ENCODE assay signal across 8 cellular contexts in genomic region chr7:133252506-133252857, GRCh38. TPM values are rescaled to one million over a fixed set of nuclear protein-coding genes. Genes with fewer than 3 reads are reported as not detected.
DNase-seq lines count a peak whose midpoint lies in the region; ATAC-seq and TF ChIP-seq lines count a peak whose summit lies in the region.

No MANE protein-coding gene starts in this region.

- TF ChIP-seq CTCF in activated CD8-positive, alpha-beta T cell treated with anti-CD3 and anti-CD28 coated beads for 36 hours (IDR thresholded peaks at IDR 0.05) = no peak

- no peaks in the 10 kb centered on the region for H3K27me3 ChIP-seq in mononuclear cell (ENCODE audit: insufficient read depth, low read length)

- CTCF ChIA-PET in activated CD8-positive, alpha-beta T cell treated with anti-CD3 and anti-CD28 coated beads for 36 hours (lab: Charles Lee) = interaction anchor here (1.1 to 1.5 kb wide), 2 partner anchors 15 to 491 kb away, joined by 3 to 4 read pairs; no protein-coding TSS in a partner anchor

- peak overlapping the region; percentile 88 for H3K4me3 ChIP-seq in mononuclear cell (ENCODE audit: low read length)

- POLR2A ChIA-PET in activated CD8-positive, alpha-beta T cell treated with anti-CD3 and anti-CD28 coated beads for 36 hours (lab: Charles Lee) = no interaction called here

- intact Hi-C loops in activated CD8-positive, alpha-beta T cell treated with anti-CD3 and anti-CD28 coated beads for 36 hours (cut with micrococcal nuclease) = no loop called here

- peaks cover 5% of the 10 kb centered on the region for H3K36me3 Mint-ChIP-seq in stimulated activated naive CD8-positive, alpha-beta T cell treated with anti-CD3 and anti-CD28 coated beads, Interleukin-15, Interleukin-2, amounts not matched to agents 100 ng/mL and 50 ng/mL, for 24 hours (ENCODE audit: low read depth)
- peaks cover 16% of the 10 kb centered on the region for H3K36me3 Mint-ChIP-seq in activated CD8-positive, alpha-beta T cell treated with anti-CD3 and anti-CD28 coated beads for 36 hours (ENCODE audit: low read depth)

- peaks cover 28% of the 10 kb centered on the region for H3K4me1 ChIP-seq in mononuclear cell (ENCODE audit: insufficient read depth, low read length)

- H3K9me3 Mint-ChIP-seq in stimulated activated naive CD8-positive, alpha-beta T cell treated with anti-CD3 and anti-CD28 coated beads, Interleukin-15, Interleukin-2, amounts not matched to agents 100 ng/mL and 50 ng/mL, for 24 hours = no peaks in the 10 kb centered on the region
- H3K9me3 Mint-ChIP-seq in activated CD8-positive, alpha-beta T cell treated with anti-CD3 and anti-CD28 coated beads for 36 hours = no peaks in the 10 kb centered on the region

- ATAC-seq in stimulated activated naive CD8-positive, alpha-beta T cell treated with anti-CD3 and anti-CD28 coated beads, Interleukin-15, Interleukin-2, amounts not matched to agents 100 U/mL and 50 U/mL, for 24 hours = no peak
- no peak for ATAC-seq in activated CD8-positive, alpha-beta T cell treated with anti-CD3 and anti-CD28 coated beads for 36 hours
- no peak for ATAC-seq in HG02642 (IDR thresholded peaks at IDR 0.05; ENCODE audit: poor library complexity, unreplicated experiment)

- no peak for DNase-seq in stimulated activated naive CD8-positive, alpha-beta T cell treated with anti-CD3 and anti-CD28 coated beads, Interleukin-15, Interleukin-2, amounts not matched to agents 100 U/mL and 50 U/mL, for 24 hours
- no peak for DNase-seq in activated CD8-positive, alpha-beta T cell treated with anti-CD3 and anti-CD28 coated beads for 36 hours
- DNase-seq in NCI-H82 treated with DMSO at 0.1 percent for 48 hours (lab: John Stamatoyannopoulos, UW; ENCODE audit: unreplicated experiment) = no peak
- DNase-seq in stimulated activated CD4-positive, alpha-beta T cell treated with anti-CD3 and anti-CD28 coated beads, Interleukin-4, amount 100 ng/mL, for 4 hours = no peak
- DNase-seq in NCI-H345 treated with DMSO at 0.1 percent for 48 hours (lab: John Stamatoyannopoulos, UW; ENCODE audit: unreplicated experiment) = no peak

- H3K4me3 Mint-ChIP-seq in stimulated activated naive CD8-positive, alpha-beta T cell treated with anti-CD3 and anti-CD28 coated beads, Interleukin-15, Interleukin-2, amounts not matched to agents 100 ng/mL and 50 ng/mL, for 24 hours = peak overlapping the region; percentile 94
- H3K4me3 Mint-ChIP-seq in activated CD8-positive, alpha-beta T cell treated with anti-CD3 and anti-CD28 coated beads for 36 hours = peak overlapping the region; percentile 88

- H3K27ac Mint-ChIP-seq in stimulated activated naive CD8-positive, alpha-beta T cell treated with anti-CD3 and anti-CD28 coated beads, Interleukin-15, Interleukin-2, amounts not matched to agents 100 ng/mL and 50 ng/mL, for 24 hours = peak overlapping the region; percentile 86
- no peak overlapping the region for H3K27ac Mint-ChIP-seq in activated CD8-positive, alpha-beta T cell treated with anti-CD3 and anti-CD28 coated beads for 36 hours

- H3K4me1 Mint-ChIP-seq in stimulated activated naive CD8-positive, alpha-beta T cell treated with anti-CD3 and anti-CD28 coated beads, Interleukin-15, Interleukin-2, amounts not matched to agents 100 ng/mL and 50 ng/mL, for 24 hours (ENCODE audit: low read depth) = peaks cover 38% of the 10 kb centered on the region
- H3K4me1 Mint-ChIP-seq in activated CD8-positive, alpha-beta T cell treated with anti-CD3 and anti-CD28 coated beads for 36 hours (ENCODE audit: low read depth) = peaks cover 27% of the 10 kb centered on the region

- no peaks in the 10 kb centered on the region for H3K27me3 Mint-ChIP-seq in stimulated activated naive CD8-positive, alpha-beta T cell treated with anti-CD3 and anti-CD28 coated beads, Interleukin-15, Interleukin-2, amounts not matched to agents 100 ng/mL and 50 ng/mL, for 24 hours
- H3K27me3 Mint-ChIP-seq in activated CD8-positive, alpha-beta T cell treated with anti-CD3 and anti-CD28 coated beads for 36 hours = no peaks in the 10 kb centered on the region

- H3K9me3 ChIP-seq in mononuclear cell (ENCODE audit: low read depth, low read length) = no peaks in the 10 kb centered on the region

RNA-seq across cellular contexts. Expression of gene EXOC4, which starts 0.4 kb away (rescaled TPM):
- total RNA-seq in activated CD8-positive, alpha-beta T cell treated with anti-CD3 and anti-CD28 coated beads for 36 hours = 10 to 100 TPM; 54.1 to 61.7 TPM
- 106 TPM for total RNA-seq in mononuclear cell
